Comparison of ENCODE assay signal across 8 cellular contexts in the genomic region with DNA sequence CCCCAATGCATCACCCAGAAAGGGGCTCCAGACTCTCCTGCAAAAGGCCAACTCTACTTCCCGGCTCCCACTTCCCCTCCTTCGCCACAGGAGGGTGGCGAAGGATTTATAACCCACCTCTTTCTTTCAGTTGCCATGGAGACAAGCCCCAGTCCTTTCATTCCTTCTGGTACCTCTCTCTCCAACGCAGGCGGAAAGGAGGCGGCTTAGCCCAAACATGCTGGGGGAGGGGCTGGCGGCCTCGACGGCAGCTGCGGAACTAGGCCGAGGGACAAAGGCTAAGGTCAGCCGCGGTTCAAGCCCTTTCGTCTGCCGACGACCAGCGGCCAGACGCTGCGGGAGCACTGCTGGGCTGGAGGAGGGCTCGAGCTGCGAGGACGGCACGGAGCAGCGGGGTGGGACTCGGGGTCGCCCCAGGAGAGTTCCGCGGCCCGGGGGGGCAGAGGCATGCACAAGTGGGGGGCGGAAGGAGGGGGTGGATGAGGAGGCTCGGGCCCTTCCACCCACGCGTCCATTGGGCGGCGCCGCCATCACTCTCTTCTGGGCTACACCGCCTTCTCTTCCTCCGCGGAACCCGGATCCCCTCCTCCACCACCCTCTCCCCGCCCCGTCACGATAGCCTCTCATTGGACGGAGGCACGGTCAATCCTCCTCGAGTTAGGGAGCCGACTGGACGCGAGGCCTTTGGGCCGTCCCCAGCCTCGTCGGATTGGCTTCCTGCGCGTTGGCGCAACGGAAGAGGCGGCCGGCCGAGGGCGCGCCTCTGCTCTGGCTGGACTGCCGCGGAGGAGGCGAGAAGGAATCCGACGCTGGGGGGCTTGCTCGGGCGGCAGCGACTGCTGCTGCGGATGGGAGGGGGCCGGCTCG. TPM values are rescaled to one million over a fixed set of nuclear protein-coding genes. Genes with fewer than 3 reads are reported as not detected.
DNase-seq lines count a peak whose midpoint lies in the region; ATAC-seq and TF ChIP-seq lines count a peak whose summit lies in the region.

A gene (plus strand): TSS at position 766 of the 867 bp plus-strand sequence.

- TF ChIP-seq CTCF in AG10803 (conservative IDR thresholded peaks at IDR 0.05; ENCODE audit: low read length) (peak; percentile 48), activated B cell treated with CpG ODN at 0.5 μM for 24 hours (IDR thresholded peaks at IDR 0.05) (no peak)

- DNase-seq in AG10803 (ENCODE audit: low read depth), result peak; percentile 99
- peak; percentile 100 for DNase-seq in NCI-H345 (lab: John Stamatoyannopoulos, UW)
- peak; percentile 92 for DNase-seq in activated B cell treated with CpG ODN at 0.5 μM for 24 hours
- peak; percentile 79 to 99 (median 98) for DNase-seq in caudate nucleus (lab: John Stamatoyannopoulos, UW)
- DNase-seq in iPS-NIHi7 (ENCODE audit: extremely low spot score), result peak; percentile 99
- DNase-seq in smooth muscle cell of the brain vasculature (ENCODE audit: low read depth, low spot score), result peak; percentile 98

- H3K4me3 Mint-ChIP-seq in activated B cell treated with CpG ODN at 0.5 μM for 24 hours, result peak within 1 kb of the TSS; percentile 97

- no peaks in the 10 kb centered on the region for H3K27me3 Mint-ChIP-seq in activated B cell treated with CpG ODN at 0.5 μM for 24 hours

- POLR2A ChIA-PET in activated B cell treated with CpG ODN at 0.5 μM for 24 hours (lab: Charles Lee), result interaction anchor here (0.7 to 1.5 kb wide), 7 partner anchors 9 to 1926 kb away, joined by 3 to 9 read pairs (median 5); no protein-coding TSS in a partner anchor

- H3K9me3 Mint-ChIP-seq in activated B cell treated with CpG ODN at 0.5 μM for 24 hours, result peaks cover 2% of the 10 kb centered on the region

- H3K4me1 Mint-ChIP-seq in activated B cell treated with CpG ODN at 0.5 μM for 24 hours, result peaks cover 53% of the 10 kb centered on the region

- peak; percentile 90 for ATAC-seq in GM19023 (IDR thresholded peaks at IDR 0.05; ENCODE audit: unreplicated experiment)
- peak; percentile 92 for ATAC-seq in HG03280 (IDR thresholded peaks at IDR 0.05; ENCODE audit: unreplicated experiment)
- ATAC-seq in activated B cell treated with CpG ODN at 0.5 μM for 24 hours (ENCODE audit: low read depth), result peak; percentile 96

- intact Hi-C loops in activated B cell treated with CpG ODN at 0.5 μM for 24 hours (cut with micrococcal nuclease), result loop anchor here (1.0 to 5.0 kb wide), 6 partner anchors 43 to 196 kb away; a partner anchor contains a TSS

- H3K27ac ChIP-seq in caudate nucleus (ENCODE audit: low read depth, low read length), result peak within 1 kb of the TSS; percentile 98

- H3K27ac Mint-ChIP-seq in activated B cell treated with CpG ODN at 0.5 μM for 24 hours, result peak within 1 kb of the TSS; percentile 92

- H3K4me3 ChIP-seq in AG10803 (ENCODE audit: low read length), result peak within 1 kb of the TSS; percentile 77

- CTCF ChIA-PET in activated B cell treated with CpG ODN at 0.5 μM for 24 hours (lab: Charles Lee), result no interaction called here

- H3K36me3 Mint-ChIP-seq in activated B cell treated with CpG ODN at 0.5 μM for 24 hours (ENCODE audit: low read depth), result peaks cover 34% of the 10 kb centered on the region

RNA-seq across cellular contexts. Expression of the gene that starts here (rescaled TPM):
- 52.1 and 55.0 TPM in 2 replicates for total RNA-seq in activated B cell treated with CpG ODN at 0.5 μM for 24 hours

Comparison
In these comparisons a context has a peak if more than half of its experiments do, and no peak if none do; other contexts are left out.
1. Peak in every context shown above with its lines: DNase-seq, ATAC-seq, H3K4me3 ChIP-seq and H3K27ac ChIP-seq.